25 cellular contexts compared by ENCODE assay signal in genomic region chr10:71089162-71089561, GRCh38.
DNase-seq lines count a peak whose midpoint lies in the region; TF ChIP-seq lines count a peak whose summit lies in the region.
"Had no signal": no experiment of that assay in that cellular context is flagged by ENCODE, and none has a peak within 500 bp of the region (broad histone marks: within the 10 kb centered on the region; RNA-seq: fewer than 3 reads in every experiment).

No MANE protein-coding gene starts in this region.

- H3K27ac ChIP-seq in esophagus muscularis mucosa (replicated peaks in 1 of 4) (no peak overlapping the region), sigmoid colon (no peak overlapping the region)
- H3K27ac ChIP-seq: RWPE1, SJSA1, vagina, WERI-Rb-1 had no signal

- H3K27me3 ChIP-seq in esophagus muscularis mucosa (peaks cover 0 to 10% (median 0%) of the 10 kb centered on the region in 4 donors), sigmoid colon (no peaks in the 10 kb centered on the region)
- H3K27me3 ChIP-seq: SJSA1, vagina had no signal

- H3K27ac Mint-ChIP-seq in activated CD4-positive, alpha-beta T cell treated with anti-CD3 and anti-CD28 coated beads, Interleukin-2, amount 10 ng/mL, durations not matched to agents 24 days and 14 days = no peak overlapping the region
- H3K27ac Mint-ChIP-seq: activated CD4-positive, alpha-beta T cell treated with anti-CD3 and anti-CD28 coated beads, Interleukin-2, amount 10 ng/mL, durations not matched to agents 7 days and 5 days; activated naive CD8-positive, alpha-beta T cell; dendritic cell treated with granulocyte-macrophage colony-stimulating factor and Interleukin-4, amounts not matched to agents 40 ng/mL and 50 ng/mL, for 4 days; nephron had no signal

- no peaks in the 10 kb centered on the region for H3K36me3 ChIP-seq in esophagus muscularis mucosa
- no peaks in the 10 kb centered on the region for H3K36me3 ChIP-seq in sigmoid colon
- H3K36me3 ChIP-seq: SJSA1, vagina, WERI-Rb-1 had no signal

- no peak for TF ChIP-seq POLR2A in esophagus muscularis mucosa (IDR thresholded peaks at IDR 0.05; ENCODE audit: low read depth)
- TF ChIP-seq POLR2A in sigmoid colon (IDR thresholded peaks at IDR 0.05) = no peak

- H3K4me1 Mint-ChIP-seq in activated CD4-positive, alpha-beta T cell treated with anti-CD3 and anti-CD28 coated beads, Interleukin-2, amount 10 ng/mL, durations not matched to agents 24 days and 14 days = no peaks in the 10 kb centered on the region
- H3K4me1 Mint-ChIP-seq: activated CD4-positive, alpha-beta T cell treated with anti-CD3 and anti-CD28 coated beads, Interleukin-2, amount 10 ng/mL, durations not matched to agents 7 days and 5 days had no signal

- no peak for TF ChIP-seq EP300 in esophagus muscularis mucosa (IDR thresholded peaks at IDR 0.05)
- TF ChIP-seq EP300 in sigmoid colon (IDR thresholded peaks at IDR 0.05) = no peak

- no peaks in the 10 kb centered on the region for H3K9me3 Mint-ChIP-seq in activated CD4-positive, alpha-beta T cell treated with anti-CD3 and anti-CD28 coated beads, Interleukin-2, amount 10 ng/mL, durations not matched to agents 24 days and 14 days
- H3K9me3 Mint-ChIP-seq: activated CD4-positive, alpha-beta T cell treated with anti-CD3 and anti-CD28 coated beads, Interleukin-2, amount 10 ng/mL, durations not matched to agents 7 days and 5 days; nephron had no signal

- H3K4me3 ChIP-seq in esophagus muscularis mucosa (no peak overlapping the region), sigmoid colon (no peak overlapping the region)
- H3K4me3 ChIP-seq: K562, SJSA1, smooth muscle cell, vagina had no signal

- H3K9me3 ChIP-seq in esophagus muscularis mucosa (no peaks in the 10 kb centered on the region), sigmoid colon (no peaks in the 10 kb centered on the region)
- H3K9me3 ChIP-seq: SJSA1, vagina had no signal

- TF ChIP-seq CTCF in esophagus muscularis mucosa (IDR thresholded peaks at IDR 0.05) (no peak), sigmoid colon (IDR thresholded peaks at IDR 0.05) (no peak)

- peak; percentile 36 for DNase-seq in activated CD4-positive, alpha-beta T cell treated with anti-CD3 and anti-CD28 coated beads, Interleukin-2, amount 10 ng/mL, durations not matched to agents 24 days and 14 days
- DNase-seq in activated CD4-positive, alpha-beta T cell treated with anti-CD3 and anti-CD28 coated beads, Interleukin-2, amount 50 U/mL, for 4 hours = no peak
- peak; percentile 30 for DNase-seq in activated CD8-positive, alpha-beta memory T cell treated with anti-CD3 and anti-CD28 coated beads for 24 hours
- DNase-seq in esophagus muscularis mucosa (ENCODE audit: extremely low spot score) = peak; percentile 84
- DNase-seq in sigmoid colon = peak; percentile 12
- no peak for DNase-seq in NCI-H187 treated with DMSO at 0.1 percent for 48 hours (lab: John Stamatoyannopoulos, UW)
- DNase-seq in COR-L47 (lab: John Stamatoyannopoulos, UW) = no peak
- no peak for DNase-seq in HPDE6-E6E7 (ENCODE audit: extremely low spot score)
- DNase-seq: activated CD4-positive, alpha-beta T cell treated with anti-CD3 and anti-CD28 coated beads, Interleukin-2, amount 10 ng/mL, durations not matched to agents 7 days and 5 days; activated effector memory CD4-positive, alpha-beta T cell treated with Interleukin-2 at 50 U/mL for 16 hours; caudate nucleus; mammary epithelial cell; NCI-H1092; OCI-M1; retina; stimulated activated naive CD4-positive, alpha-beta T cell had no signal

- no peaks in the 10 kb centered on the region for H3K4me1 ChIP-seq in esophagus muscularis mucosa
- no peaks in the 10 kb centered on the region for H3K4me1 ChIP-seq in sigmoid colon
- H3K4me1 ChIP-seq: SJSA1, vagina had no signal

- peaks cover 3% of the 10 kb centered on the region for H3K27me3 Mint-ChIP-seq in activated CD4-positive, alpha-beta T cell treated with anti-CD3 and anti-CD28 coated beads, Interleukin-2, amount 10 ng/mL, durations not matched to agents 24 days and 14 days
- H3K27me3 Mint-ChIP-seq: activated naive CD8-positive, alpha-beta T cell had no signal

- intact Hi-C loops in activated CD4-positive, alpha-beta T cell treated with anti-CD3 and anti-CD28 coated beads, Interleukin-2, amount 10 ng/mL, durations not matched to agents 24 days and 14 days (cut with micrococcal nuclease) = no loop called here
- intact Hi-C loops in esophagus muscularis mucosa (cut with DNase I) = no loop called here
- intact Hi-C loops in sigmoid colon (cut with DNase I) = no loop called here

- H3K4me3 Mint-ChIP-seq in activated CD4-positive, alpha-beta T cell treated with anti-CD3 and anti-CD28 coated beads, Interleukin-2, amount 10 ng/mL, durations not matched to agents 24 days and 14 days = no peak overlapping the region
- H3K4me3 Mint-ChIP-seq: activated CD4-positive, alpha-beta T cell treated with anti-CD3 and anti-CD28 coated beads, Interleukin-2, amount 10 ng/mL, durations not matched to agents 7 days and 5 days; activated naive CD8-positive, alpha-beta T cell; dendritic cell treated with granulocyte-macrophage colony-stimulating factor and Interleukin-4, amounts not matched to agents 40 ng/mL and 50 ng/mL, for 4 days; nephron had no signal

- H3K36me3 Mint-ChIP-seq in activated CD4-positive, alpha-beta T cell treated with anti-CD3 and anti-CD28 coated beads, Interleukin-2, amount 10 ng/mL, durations not matched to agents 24 days and 14 days (ENCODE audit: low read depth) = no peaks in the 10 kb centered on the region
- H3K36me3 Mint-ChIP-seq: activated naive CD8-positive, alpha-beta T cell had no signal

- WGBS in esophagus muscularis mucosa = 86% methylated on average over 1 of the region's 1 CpG
- 37 to 69% methylated on average over 1 of the region's 1 CpG for WGBS in sigmoid colon, 2 donors

Comparison
In these comparisons a context has a peak if more than half of its experiments do, and no peak if none do; other contexts are left out.
1. DNase-seq: peak in activated CD4-positive, alpha-beta T cell treated with anti-CD3 and anti-CD28 coated beads, Interleukin-2, amount 10 ng/mL, durations not matched to agents 24 days and 14 days (single experiment), activated CD8-positive, alpha-beta memory T cell treated with anti-CD3 and anti-CD28 coated beads for 24 hours (single experiment), esophagus muscularis mucosa (single experiment) and sigmoid colon (single experiment); none in activated CD4-positive, alpha-beta T cell treated with anti-CD3 and anti-CD28 coated beads, Interleukin-2, amount 50 U/mL, for 4 hours (0 of 2), NCI-H187 treated with DMSO at 0.1 percent for 48 hours (single experiment), COR-L47 (single experiment) and HPDE6-E6E7 (single experiment).